In genomic region chr1:242435200-242435599, GRCh38 we compare ENCODE assay signal across 27 cellular contexts.
"Had no signal": no experiment of that assay in that cellular context is flagged by ENCODE, and none has a peak within 500 bp of the region (broad histone marks: within the 10 kb centered on the region; RNA-seq: fewer than 3 reads in every experiment).

No MANE protein-coding gene starts in this region.

- H3K4me1 ChIP-seq: foreskin keratinocyte, gastroesophageal sphincter, heart left ventricle, psoas muscle, sigmoid colon, stomach, thyroid gland, vagina had no signal

- DNase-seq: effector CD8-positive, alpha-beta T cell; endodermal cell; foreskin keratinocyte; heart left ventricle; kidney; natural killer cell; occipital lobe; ovary; posterior cingulate gyrus; psoas muscle; right cardiac atrium; sigmoid colon; stimulated activated CD4-positive, alpha-beta T cell treated with anti-CD3 and anti-CD28 coated beads, Interleukin-2, amount 100 ng/mL, for 24 hours; stimulated activated CD4-positive, alpha-beta T cell treated with anti-CD3 and anti-CD28 coated beads, Interleukin-4, amount 100 ng/mL, for 24 hours; stimulated activated naive CD4-positive, alpha-beta T cell treated with Interleukin-2 at 50 U/mL for 16 hours; stomach; thyroid gland; trophoblast cell had no signal

- H3K9me3 ChIP-seq: ovary, psoas muscle, thyroid gland, vagina had no signal

- H3K27ac Mint-ChIP-seq: endodermal cell; memory B cell; natural killer cell; stimulated activated effector memory CD8-positive, alpha-beta T cell treated with anti-CD3 and anti-CD28 coated beads, Interleukin-12 subunit alpha, Interleukin-12 subunit beta, amount 100 ng/mL, for 72 hours had no signal

- H3K9me3 Mint-ChIP-seq: endodermal cell had no signal

- H3K36me3 ChIP-seq: gastroesophageal sphincter, heart left ventricle, ovary, sigmoid colon, stomach, thyroid gland, vagina had no signal

- H3K27me3 ChIP-seq: foreskin keratinocyte, heart left ventricle, hepatocyte, ovary, sigmoid colon, stomach, thyroid gland, vagina had no signal

- H3K4me3 ChIP-seq: gastroesophageal sphincter, heart left ventricle, hepatocyte, lung, ovary, psoas muscle, sigmoid colon, stomach, thyroid gland, vagina had no signal

- H3K27ac ChIP-seq: epithelial cell of prostate, foreskin keratinocyte, gastroesophageal sphincter, heart left ventricle, hepatocyte, ovary, psoas muscle, sigmoid colon, stomach, thyroid gland, vagina had no signal

- H3K4me1 Mint-ChIP-seq: memory B cell; natural killer cell; stimulated activated effector memory CD8-positive, alpha-beta T cell treated with anti-CD3 and anti-CD28 coated beads, Interleukin-12 subunit alpha, Interleukin-12 subunit beta, amount 100 ng/mL, for 72 hours had no signal

- H3K4me3 Mint-ChIP-seq: endodermal cell; memory B cell; natural killer cell; stimulated activated effector memory CD8-positive, alpha-beta T cell treated with anti-CD3 and anti-CD28 coated beads, Interleukin-12 subunit alpha, Interleukin-12 subunit beta, amount 100 ng/mL, for 72 hours had no signal

- H3K36me3 Mint-ChIP-seq: memory B cell; natural killer cell; stimulated activated effector memory CD8-positive, alpha-beta T cell treated with anti-CD3 and anti-CD28 coated beads, Interleukin-12 subunit alpha, Interleukin-12 subunit beta, amount 100 ng/mL, for 72 hours had no signal

- ATAC-seq: esophagus mucosa; foreskin keratinocyte; gastroesophageal sphincter; heart left ventricle; left lobe of liver; natural killer cell; psoas muscle; right cardiac atrium; stimulated activated effector memory CD8-positive, alpha-beta T cell treated with anti-CD3 and anti-CD28 coated beads, Interleukin-12 subunit alpha, Interleukin-12 subunit beta, amount 100 ng/mL, for 72 hours had no signal
